1 cellular context compared by ENCODE assay signal in genomic region chr10:24723788-24724380, GRCh38.
TF ChIP-seq lines count a peak whose summit lies in the region.

ARHGAP21 (minus strand) TSS chr10:24723887; CDS start chr10:24721899, 1,988 bp downstream.

TF ChIP-seq in K562, 482 proteins besides CTCF, POLR2A, EP300 and RAD21 (continued from another document and continues in another):
- TF ChIP-seq ZNF407 (IDR thresholded peaks at IDR 0.05; ENCODE audit: low read depth) (no peak), CAMTA2 (CRISPR knock-in tag; conservative IDR thresholded peaks at IDR 0.05) (0 out of 2 replicates have a peak, but pooled peaks have one; percentile 74), ARID2 (IDR thresholded peaks at IDR 0.05) (no peak), ZBTB7A (IDR thresholded peaks at IDR 0.05; ENCODE audit: borderline replicate concordance, control insufficient read depth, low read depth, low read length) (peak; percentile 67; the same call in 1 of the 2 replicates), ZNF57 (CRISPR knock-in tag; IDR thresholded peaks at IDR 0.05) (no peak), NKRF (IDR thresholded peaks at IDR 0.05; ENCODE audit: borderline replicate concordance) (peak; percentile 54; the same call in 1 of the 2 replicates), HNRNPUL1 (IDR thresholded peaks at IDR 0.05; ENCODE audit: low read length) (no peak), TEAD4 (IDR thresholded peaks at IDR 0.05; ENCODE audit: low read length) (no peak), TEAD4 (CRISPR knock-in tag; IDR thresholded peaks at IDR 0.05; ENCODE audit: borderline replicate concordance) (no peak), ATF2 (CRISPR knock-in tag; IDR thresholded peaks at IDR 0.05) (no peak), ZNF77 (CRISPR knock-in tag; IDR thresholded peaks at IDR 0.05) (no peak), ATF6 (CRISPR knock-in tag; IDR thresholded peaks at IDR 0.05) (no peak), NCOA2 (IDR thresholded peaks at IDR 0.05; ENCODE audit: partially characterized antibody in 2 of 2) (no peak), FUS (optimal IDR thresholded peaks at IDR 0.05; ENCODE audit: low read depth, low read length) (no peak), PRMT5 (CRISPR knock-in tag; IDR thresholded peaks at IDR 0.05) (no peak), SRSF1 (IDR thresholded peaks at IDR 0.05; ENCODE audit: low read depth, low read length) (no peak), ZNF518B (CRISPR knock-in tag; IDR thresholded peaks at IDR 0.05) (no peak), NR2C1 (IDR thresholded peaks at IDR 0.05) (0 out of 2 replicates have a peak, but pooled peaks have one; percentile 9), NR2C1 (tag; IDR thresholded peaks at IDR 0.05) (no peak), LEF1 (IDR thresholded peaks at IDR 0.05) (no peak), NR2C2 (CRISPR knock-in tag; IDR thresholded peaks at IDR 0.05) (no peak), NR2C2 (tag; IDR thresholded peaks at IDR 0.05) (no peak), NCOR1 (IDR thresholded peaks at IDR 0.05) (no peak; the same call in 1 of the 2 replicates), SRSF7 (optimal IDR thresholded peaks at IDR 0.05; ENCODE audit: low read depth, low read length) (no peak), SAFB (IDR thresholded peaks at IDR 0.05; ENCODE audit: borderline replicate concordance, low read depth, low read length) (no peak)
- TF ChIP-seq, protein P1, sequence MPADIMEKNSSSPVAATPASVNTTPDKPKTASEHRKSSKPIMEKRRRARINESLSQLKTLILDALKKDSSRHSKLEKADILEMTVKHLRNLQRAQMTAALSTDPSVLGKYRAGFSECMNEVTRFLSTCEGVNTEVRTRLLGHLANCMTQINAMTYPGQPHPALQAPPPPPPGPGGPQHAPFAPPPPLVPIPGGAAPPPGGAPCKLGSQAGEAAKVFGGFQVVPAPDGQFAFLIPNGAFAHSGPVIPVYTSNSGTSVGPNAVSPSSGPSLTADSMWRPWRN (IDR thresholded peaks at IDR 0.05; ENCODE audit: low read depth), result no peak
- TF ChIP-seq, protein P2, sequence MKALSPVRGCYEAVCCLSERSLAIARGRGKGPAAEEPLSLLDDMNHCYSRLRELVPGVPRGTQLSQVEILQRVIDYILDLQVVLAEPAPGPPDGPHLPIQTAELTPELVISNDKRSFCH (CRISPR knock-in tag; IDR thresholded peaks at IDR 0.05), result no peak
- TF ChIP-seq, protein P2 (tag; IDR thresholded peaks at IDR 0.05), result peak; percentile 56; the same call in 1 of the 2 replicates
- TF ChIP-seq, protein P3, sequence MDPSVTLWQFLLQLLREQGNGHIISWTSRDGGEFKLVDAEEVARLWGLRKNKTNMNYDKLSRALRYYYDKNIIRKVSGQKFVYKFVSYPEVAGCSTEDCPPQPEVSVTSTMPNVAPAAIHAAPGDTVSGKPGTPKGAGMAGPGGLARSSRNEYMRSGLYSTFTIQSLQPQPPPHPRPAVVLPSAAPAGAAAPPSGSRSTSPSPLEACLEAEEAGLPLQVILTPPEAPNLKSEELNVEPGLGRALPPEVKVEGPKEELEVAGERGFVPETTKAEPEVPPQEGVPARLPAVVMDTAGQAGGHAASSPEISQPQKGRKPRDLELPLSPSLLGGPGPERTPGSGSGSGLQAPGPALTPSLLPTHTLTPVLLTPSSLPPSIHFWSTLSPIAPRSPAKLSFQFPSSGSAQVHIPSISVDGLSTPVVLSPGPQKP (CRISPR knock-in tag; IDR thresholded peaks at IDR 0.05), result no peak
- TF ChIP-seq, protein P4, sequence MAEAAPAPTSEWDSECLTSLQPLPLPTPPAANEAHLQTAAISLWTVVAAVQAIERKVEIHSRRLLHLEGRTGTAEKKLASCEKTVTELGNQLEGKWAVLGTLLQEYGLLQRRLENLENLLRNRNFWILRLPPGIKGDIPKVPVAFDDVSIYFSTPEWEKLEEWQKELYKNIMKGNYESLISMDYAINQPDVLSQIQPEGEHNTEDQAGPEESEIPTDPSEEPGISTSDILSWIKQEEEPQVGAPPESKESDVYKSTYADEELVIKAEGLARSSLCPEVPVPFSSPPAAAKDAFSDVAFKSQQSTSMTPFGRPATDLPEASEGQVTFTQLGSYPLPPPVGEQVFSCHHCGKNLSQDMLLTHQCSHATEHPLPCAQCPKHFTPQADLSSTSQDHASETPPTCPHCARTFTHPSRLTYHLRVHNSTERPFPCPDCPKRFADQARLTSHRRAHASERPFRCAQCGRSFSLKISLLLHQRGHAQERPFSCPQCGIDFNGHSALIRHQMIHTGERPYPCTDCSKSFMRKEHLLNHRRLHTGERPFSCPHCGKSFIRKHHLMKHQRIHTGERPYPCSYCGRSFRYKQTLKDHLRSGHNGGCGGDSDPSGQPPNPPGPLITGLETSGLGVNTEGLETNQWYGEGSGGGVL (CRISPR knock-in tag; IDR thresholded peaks at IDR 0.05), result no peak
